Comparison of ENCODE assay signal across 8 cellular contexts in genomic region chr12:9721394-9722092, GRCh38. TPM values are rescaled to one million over a fixed set of nuclear protein-coding genes. Genes with fewer than 3 reads are reported as not detected.
A peak's percentile ranks its signal among the peaks of the same experiment; 100 is the strongest.
DNase-seq lines count a peak whose midpoint lies in the region; ATAC-seq, FAIRE-seq and TF ChIP-seq lines count a peak whose summit lies in the region.

No MANE protein-coding gene starts in this region.

- CTCF ChIA-PET in MCF 10A (lab: Yijun Ruan, JAX): interaction anchor here (0.7 to 2.8 kb wide), 7 partner anchors 10 to 390 kb away, joined by 3 to 17 read pairs (median 4); no protein-coding TSS in a partner anchor
- CTCF ChIA-PET in CD4-positive, alpha-beta T cell (lab: Charles Lee): interaction anchor here (1.1 to 1.6 kb wide), 3 partner anchors 13 to 87 kb away, joined by 3 to 6 read pairs (median 5); no protein-coding TSS in a partner anchor

- H3K27me3 ChIP-seq in breast epithelium (no peaks in the 10 kb centered on the region), adipocyte (replicated peaks; ENCODE audit: control insufficient read depth, insufficient read depth, low read length) (no peaks in the 10 kb centered on the region), smooth muscle cell (ENCODE audit: low read depth) (no peaks in the 10 kb centered on the region)
- no peaks in the 10 kb centered on the region for H3K27me3 ChIP-seq in CD4-positive, alpha-beta T cell (ENCODE audit: control insufficient read depth, insufficient read depth, low read length)

- no peaks in the 10 kb centered on the region for H3K27me3 Mint-ChIP-seq in MCF 10A (ENCODE audit: insufficient read depth, unreplicated experiment)
- no peaks in the 10 kb centered on the region for H3K27me3 Mint-ChIP-seq in CD4-positive, alpha-beta T cell
- no peaks in the 10 kb centered on the region for H3K27me3 Mint-ChIP-seq in activated T-cell treated with anti-CD3 and anti-CD28 coated beads, Interleukin-2, amount 50 U/mL, for 4 hours (ENCODE audit: low read depth)

- H3K9me3 Mint-ChIP-seq in MCF 10A (ENCODE audit: unreplicated experiment): no peaks in the 10 kb centered on the region
- H3K9me3 Mint-ChIP-seq in CD4-positive, alpha-beta T cell: no peaks in the 10 kb centered on the region
- no peaks in the 10 kb centered on the region for H3K9me3 Mint-ChIP-seq in activated T-cell treated with anti-CD3 and anti-CD28 coated beads, Interleukin-2, amount 50 U/mL, for 4 hours

- POLR2A ChIA-PET in MCF 10A (lab: Yijun Ruan, JAX): interaction anchor here (0.6 to 2.2 kb wide), 5 partner anchors 8 to 903 kb away, joined by 3 to 9 read pairs (median 4); partner anchors contain the start of gene CLEC2B
- POLR2A ChIA-PET in CD4-positive, alpha-beta T cell (lab: Charles Lee): interaction anchor here (0.7 to 1.6 kb wide), 6 partner anchors 11 to 43 kb away, joined by 3 to 7 read pairs (median 4); no protein-coding TSS in a partner anchor

- peak overlapping the region; percentile 10 for H3K27ac Mint-ChIP-seq in MCF 10A (ENCODE audit: low read depth, unreplicated experiment)
- no peak overlapping the region for H3K27ac Mint-ChIP-seq in CD4-positive, alpha-beta T cell

- H3K4me1 ChIP-seq in breast epithelium: no peaks in the 10 kb centered on the region
- no peaks in the 10 kb centered on the region for H3K4me1 ChIP-seq in adipocyte (ENCODE audit: control insufficient read depth, insufficient read depth, low read length)
- no peaks in the 10 kb centered on the region for H3K4me1 ChIP-seq in smooth muscle cell (ENCODE audit: low read depth)

- no peak overlapping the region for H3K4me2 ChIP-seq in smooth muscle cell

- no peak overlapping the region for H3K27ac ChIP-seq in breast epithelium
- no peak overlapping the region for H3K27ac ChIP-seq in CD4-positive, alpha-beta T cell (ENCODE audit: low read depth, low read length)
- H3K27ac ChIP-seq in smooth muscle cell (ENCODE audit: low read depth): no peak overlapping the region

- peak; percentile 42 for DNase-seq in MCF 10A (ENCODE audit: unreplicated experiment)
- DNase-seq in breast epithelium (ENCODE audit: low spot score in 2 of 2): no peak
- peak; percentile 73 for DNase-seq in adipocyte (ENCODE audit: low read depth)
- peak; percentile 37 for DNase-seq in urothelium cell line (ENCODE audit: low spot score)
- no peak for DNase-seq in CD4-positive, alpha-beta T cell
- DNase-seq in activated T-cell treated with anti-CD3 and anti-CD28 coated beads, Interleukin-2, amount 50 U/mL, for 4 hours: no peak
- DNase-seq in smooth muscle cell (lab: John Stamatoyannopoulos, UW; ENCODE audit: unreplicated experiment): no peak

- H2AFZ ChIP-seq in smooth muscle cell (ENCODE audit: low read depth): no peak overlapping the region

- intact Hi-C loops in MCF 10A (cut with micrococcal nuclease): no loop called here
- intact Hi-C loops in breast epithelium (cut with DNase I; ENCODE audit: low total_unique reads): loop anchor here (2.0 kb wide), 1 partner anchor 59 kb away; no protein-coding TSS in a partner anchor
- intact Hi-C loops in CD4-positive, alpha-beta T cell (cut with DNase I, micrococcal nuclease): no loop called here

- TF ChIP-seq CTCF in MCF 10A (IDR thresholded peaks at IDR 0.05; ENCODE audit: unreplicated experiment) (no peak), breast epithelium (IDR thresholded peaks at IDR 0.05) (no peak), smooth muscle cell (IDR thresholded peaks at IDR 0.05; ENCODE audit: borderline replicate concordance, insufficient read depth, poor library complexity, severe bottlenecking) (no peak)
- TF ChIP-seq CTCF in CD4-positive, alpha-beta T cell (IDR thresholded peaks at IDR 0.05): no peak

- no peak for FAIRE-seq in urothelium cell line (lab: Jason Lieb, UNC)

- H3K4me3 ChIP-seq in breast epithelium (no peak overlapping the region), adipocyte (ENCODE audit: low read length) (no peak overlapping the region), smooth muscle cell (no peak overlapping the region)

- no peaks in the 10 kb centered on the region for H3K9me3 ChIP-seq in breast epithelium
- H3K9me3 ChIP-seq in adipocyte (ENCODE audit: control insufficient read depth, low read length): no peaks in the 10 kb centered on the region
- no peaks in the 10 kb centered on the region for H3K9me3 ChIP-seq in CD4-positive, alpha-beta T cell (ENCODE audit: control insufficient read depth, low read length)
- no peaks in the 10 kb centered on the region for H3K9me3 ChIP-seq in smooth muscle cell (replicated peaks; ENCODE audit: low read depth)

- H3K4me3 Mint-ChIP-seq in MCF 10A (ENCODE audit: unreplicated experiment): no peak overlapping the region
- no peak overlapping the region for H3K4me3 Mint-ChIP-seq in CD4-positive, alpha-beta T cell
- no peak overlapping the region for H3K4me3 Mint-ChIP-seq in activated T-cell treated with anti-CD3 and anti-CD28 coated beads, Interleukin-2, amount 50 U/mL, for 4 hours

- TF ChIP-seq POLR2A in breast epithelium (IDR thresholded peaks at IDR 0.05): no peak

- 63% methylated on average over 5 of the region's 5 CpGs for WGBS in smooth muscle cell (ENCODE audit: low lambda C conversion rate)

- H4K20me1 ChIP-seq in smooth muscle cell (ENCODE audit: low read depth): no peaks in the 10 kb centered on the region

- H3K9ac ChIP-seq in adipocyte (ENCODE audit: low read length) (no peak overlapping the region), smooth muscle cell (ENCODE audit: low read depth) (no peak overlapping the region)

- no TSS peak for BruUV-seq in MCF 10A (replicated peaks; lab: Mats Ljungman, UMichigan)

- no peaks in the 10 kb centered on the region for H3F3A ChIP-seq in smooth muscle cell (ENCODE audit: low read depth)

- H3K36me3 ChIP-seq in breast epithelium: no peaks in the 10 kb centered on the region
- no peaks in the 10 kb centered on the region for H3K36me3 ChIP-seq in adipocyte (ENCODE audit: control insufficient read depth, insufficient read depth, low read length, severe bottlenecking)
- H3K36me3 ChIP-seq in smooth muscle cell (ENCODE audit: low read depth): no peaks in the 10 kb centered on the region

- peaks cover 15% of the 10 kb centered on the region for H3K4me1 Mint-ChIP-seq in MCF 10A (ENCODE audit: insufficient read depth, unreplicated experiment)
- peaks cover 4% of the 10 kb centered on the region for H3K4me1 Mint-ChIP-seq in CD4-positive, alpha-beta T cell (ENCODE audit: low read depth)
- H3K4me1 Mint-ChIP-seq in activated T-cell treated with anti-CD3 and anti-CD28 coated beads, Interleukin-2, amount 50 U/mL, for 4 hours (ENCODE audit: low read depth): peaks cover 17% of the 10 kb centered on the region

- no peaks in the 10 kb centered on the region for H3K79me2 ChIP-seq in smooth muscle cell (ENCODE audit: low read depth)

- peak; percentile 54 for ATAC-seq in HG03135 (IDR thresholded peaks at IDR 0.05; ENCODE audit: unreplicated experiment)
- no peak for ATAC-seq in CD4-positive, alpha-beta T cell (ENCODE audit: poor library complexity)
- ATAC-seq in activated T-cell treated with anti-CD3 and anti-CD28 coated beads, Interleukin-2, amount 50 U/mL, for 4 hours: no peak

- no peaks in the 10 kb centered on the region for H3K36me3 Mint-ChIP-seq in MCF 10A (ENCODE audit: insufficient read depth, unreplicated experiment)
- no peaks in the 10 kb centered on the region for H3K36me3 Mint-ChIP-seq in CD4-positive, alpha-beta T cell (ENCODE audit: low read depth)
- H3K36me3 Mint-ChIP-seq in activated T-cell treated with anti-CD3 and anti-CD28 coated beads, Interleukin-2, amount 50 U/mL, for 4 hours (ENCODE audit: insufficient read depth): no peaks in the 10 kb centered on the region

RNA-seq across cellular contexts. Expression of gene CLECL1, which starts 11.4 kb away (rescaled TPM):
- total RNA-seq in MCF 10A (2022): not detected in 2 replicates
- 1 to 10 TPM in 1 of 3 donors, under 1 TPM in 1, not detected in 1; 0.80 to 1.0 TPM for total RNA-seq in breast epithelium
- total RNA-seq in CD4-positive, alpha-beta T cell: 1 to 10 TPM in 1 of 2 experiments, under 1 TPM in 1; 0.44 to 1.7 TPM
- 10 to 100 TPM in 2 of 3 donors, 1 to 10 TPM in 1; 9.8 to 14.8 (median 12.1) TPM for total RNA-seq in activated T-cell treated with anti-CD3 and anti-CD28 coated beads, Interleukin-2, amount 50 U/mL, for 4 hours
- total RNA-seq in smooth muscle cell: not detected in 2 replicates
- not detected in 2 replicates for polyA plus RNA-seq in smooth muscle cell

RNA-seq across cellular contexts. Expression of gene CD69, which starts 39.2 kb away (rescaled TPM):
- total RNA-seq in MCF 10A (2022) (not detected in 2 replicates), breast epithelium (10 to 100 TPM in 2 of 3 donors, 1 to 10 TPM in 1; 7.4 to 21.4 (median 11.5) TPM), smooth muscle cell (0.13 TPM in 1 of 2 replicates, not detected in the other)
- total RNA-seq in CD4-positive, alpha-beta T cell: 100 to 1,000 TPM; 631 to 659 TPM
- 100 to 1,000 TPM; 253 to 322 (median 318) TPM for total RNA-seq in activated T-cell treated with anti-CD3 and anti-CD28 coated beads, Interleukin-2, amount 50 U/mL, for 4 hours
- polyA plus RNA-seq in smooth muscle cell: not detected in 2 replicates

RNA-seq across cellular contexts. Expression of gene CLEC2D, which starts 52.0 kb away (rescaled TPM):
- 5.1 and 6.7 TPM in 2 replicates for total RNA-seq in MCF 10A (2022)
- total RNA-seq in breast epithelium: 10 to 100 TPM; 10.9 to 30.1 (median 23.9) TPM
- 100 to 1,000 TPM; 121 to 122 TPM for total RNA-seq in CD4-positive, alpha-beta T cell
- total RNA-seq in activated T-cell treated with anti-CD3 and anti-CD28 coated beads, Interleukin-2, amount 50 U/mL, for 4 hours: 100 to 1,000 TPM; 278 to 321 (median 282) TPM
- total RNA-seq in smooth muscle cell: 4.3 and 5.8 TPM in 2 replicates
- polyA plus RNA-seq in smooth muscle cell: 2.2 and 5.2 TPM in 2 replicates

Comparison
In these comparisons a context has a peak if more than half of its experiments do, and no peak if none do; other contexts are left out.
1. DNase-seq: peak in MCF 10A (single experiment), adipocyte (single experiment) and urothelium cell line (single experiment); none in breast epithelium (0 of 2), CD4-positive, alpha-beta T cell (0 of 10), activated T-cell treated with anti-CD3 and anti-CD28 coated beads, Interleukin-2, amount 50 U/mL, for 4 hours (single experiment) and smooth muscle cell (single experiment).
2. RNA of gene CLECL1, which starts 11.4 kb away (total RNA-seq): 9.8 to 14.8 TPM in activated T-cell treated with anti-CD3 and anti-CD28 coated beads, Interleukin-2, amount 50 U/mL, for 4 hours; 0.44 to 1.7 TPM in CD4-positive, alpha-beta T cell, 0.80 to 1.0 TPM in breast epithelium, not detected in MCF 10A and not detected in smooth muscle cell; every median in the first group is over 4 times any median in the second.
3. RNA of gene CD69, which starts 39.2 kb away (total RNA-seq): 631 to 659 TPM in CD4-positive, alpha-beta T cell and 253 to 322 TPM in activated T-cell treated with anti-CD3 and anti-CD28 coated beads, Interleukin-2, amount 50 U/mL, for 4 hours; 7.4 to 21.4 TPM in breast epithelium, 0.13 TPM in smooth muscle cell and not detected in MCF 10A; every median in the first group is over 10 times any median in the second.